In genomic region chr3:187735383-187735782, GRCh38 we compare ENCODE assay signal across 1 cellular context.
TF ChIP-seq lines count a peak whose summit lies in the region.

No MANE protein-coding gene starts in this region.

TF ChIP-seq in liver, 16 proteins besides CTCF, POLR2A, EP300 and RAD21 (continued from another document):
- TF ChIP-seq ZBTB33 (IDR thresholded peaks at IDR 0.05) (no peak), MAX (IDR thresholded peaks at IDR 0.05) (no peak), FOXA1 (IDR thresholded peaks at IDR 0.05) (no peak)
TF ChIP-seq in liver: peak in this region for 0.
